8 cellular contexts compared by ENCODE assay signal in the genomic region with DNA sequence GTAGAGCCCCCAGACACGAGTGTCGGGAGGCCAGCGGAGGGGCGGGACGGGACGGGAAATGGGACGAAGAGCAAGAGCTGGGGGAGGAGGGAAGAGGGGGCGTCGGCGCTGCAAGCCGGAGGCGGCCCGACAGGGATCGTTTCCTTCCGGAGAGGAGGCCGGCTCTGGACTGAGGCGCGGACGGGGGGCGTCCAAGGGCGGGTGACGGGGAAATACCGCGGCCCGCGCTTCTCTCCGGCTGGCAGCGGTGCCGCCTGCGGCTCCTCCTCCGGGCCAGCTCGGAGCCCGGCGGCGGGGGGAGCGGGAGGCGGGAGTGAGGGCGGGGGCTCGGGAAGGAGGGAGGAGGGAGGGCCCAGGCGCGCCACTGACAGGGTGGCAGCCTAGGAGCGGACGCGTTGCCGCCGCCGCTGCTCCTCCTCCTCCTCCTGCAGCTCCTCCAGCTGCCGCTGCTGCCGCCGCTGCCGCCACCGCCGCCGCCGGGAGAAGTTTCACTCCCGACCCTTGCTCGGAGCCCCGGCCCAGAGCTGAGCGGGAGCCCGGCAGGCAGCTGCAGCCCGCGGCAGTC. TPM values are rescaled to one million over a fixed set of nuclear protein-coding genes. Genes with fewer than 3 reads are reported as not detected.
DNase-seq lines count a peak whose midpoint lies in the region; ATAC-seq, FAIRE-seq and TF ChIP-seq lines count a peak whose summit lies in the region.

CHSY3 (plus strand) TSS at position 364 of the 565 bp plus-strand sequence.

- peak within 1 kb of the TSS; percentile 80 for H3K4me2 ChIP-seq in IMR-90 (ENCODE audit: low read depth, low read length)

- peak within 1 kb of the TSS in 1 of 2 donors; percentile 9 for H3K27ac Mint-ChIP-seq in T-cell

- H3K9me3 Mint-ChIP-seq in T-cell: no peaks in the 10 kb centered on the region

- no peak within 1 kb of the TSS for H2AK5ac ChIP-seq in IMR-90 (ENCODE audit: low read depth, low read length)

- H3K4me1 ChIP-seq in IMR-90 (ENCODE audit: control insufficient read depth, insufficient read depth, low read length) (peaks cover 5% of the 10 kb centered on the region), kidney (ENCODE audit: control insufficient read depth in 1 of 2, insufficient read depth in 1 of 2, low read depth in 1 of 2, low read length in 2 of 2) (peaks cover 9 to 10% of the 10 kb centered on the region in 2 donors), skeletal muscle tissue (ENCODE audit: control insufficient read depth in 3 of 3, insufficient read depth in 3 of 3, low read length in 3 of 3) (peaks cover 14 to 18% (median 15%) of the 10 kb centered on the region in 3 donors)

- H2BK15ac ChIP-seq in IMR-90 (ENCODE audit: low read depth, low read length): no peak within 1 kb of the TSS

- ATAC-seq in GM21529 (IDR thresholded peaks at IDR 0.05; ENCODE audit: unreplicated experiment): peak; percentile 60
- ATAC-seq in IMR-90 (ENCODE audit: low read depth): peak; percentile 91
- ATAC-seq in T-cell (replicated peaks in 1 of 4): peak; percentile 53 to 78 (median 70)

- H4K20me1 ChIP-seq in IMR-90 (ENCODE audit: insufficient read depth, low read length): no peaks in the 10 kb centered on the region

- H3K36me3 Mint-ChIP-seq in T-cell: no peaks in the 10 kb centered on the region

- H3K9ac ChIP-seq in IMR-90 (ENCODE audit: low read depth, low read length): peak within 1 kb of the TSS; percentile 42
- H3K9ac ChIP-seq in kidney (ENCODE audit: low read length in 2 of 2): peak within 1 kb of the TSS; percentile 43 to 58
- H3K9ac ChIP-seq in skeletal muscle tissue (ENCODE audit: low read depth in 1 of 3, low read length in 3 of 3): peak within 1 kb of the TSS; percentile 63 to 75 (median 72)

- H3K14ac ChIP-seq in IMR-90 (replicated peaks; ENCODE audit: low read depth, low read length): no peak within 1 kb of the TSS

- no peak within 1 kb of the TSS for H2BK20ac ChIP-seq in IMR-90 (ENCODE audit: low read depth, low read length)

- H3K4me3 ChIP-seq in IMR-90 (ENCODE audit: insufficient read depth, low read depth, low read length) (peak within 1 kb of the TSS; percentile 90), kidney (ENCODE audit: low read length in 2 of 2) (peak within 1 kb of the TSS; percentile 70 to 71), skeletal muscle tissue (ENCODE audit: low read length in 3 of 3) (peak within 1 kb of the TSS; percentile 77 to 78 (median 77))

- no peak within 1 kb of the TSS; the same call in 1 of the 2 replicates for H3K18ac ChIP-seq in IMR-90 (ENCODE audit: low read depth, low read length)

- H3K79me1 ChIP-seq in IMR-90 (ENCODE audit: low read depth in 1 of 2, low read length in 2 of 2): no peaks in the 10 kb centered on the region

- POLR2A ChIA-PET in IMR-90 (lab: Charles Lee; ENCODE audit: unreplicated experiment) (interaction anchor here (0.7 kb wide), 1 partner anchor 21 kb away, joined by 15 read pairs; no protein-coding TSS in a partner anchor), T-cell (lab: Charles Lee) (no interaction called here)

- H3K36me3 ChIP-seq in IMR-90 (ENCODE audit: control insufficient read depth, insufficient read depth, low read length) (no peaks in the 10 kb centered on the region), kidney (ENCODE audit: control insufficient read depth in 1 of 2, insufficient read depth in 2 of 2, low read length in 2 of 2) (no peaks in the 10 kb centered on the region), skeletal muscle tissue (ENCODE audit: control insufficient read depth in 3 of 3, insufficient read depth in 3 of 3, low read length in 3 of 3) (no peaks in the 10 kb centered on the region)

- WGBS in IMR-90 (ENCODE audit: extremely low coverage in 2 of 2, insufficient read length in 1 of 2), 2 experiments: 0% methylated on average over 19 of the region's 62 CpGs; no CpG with 5 or more reads in 1 of the 2 experiments

- CTCF ChIA-PET in IMR-90 (lab: Yijun Ruan, JAX): interaction anchor here (0.8 kb wide), 1 partner anchor 49 kb away, joined by 3 read pairs; no protein-coding TSS in a partner anchor
- CTCF ChIA-PET in T-cell (lab: Charles Lee): no interaction called here

- DNase-seq in EH (ENCODE audit: low read depth): peak; percentile 87
- peak; percentile 54 for DNase-seq in IMR-90
- DNase-seq in T-cell: peak in 7 of 34 experiments; percentile 1 to 18 (median 7)
- DNase-seq in kidney: peak; percentile 95
- DNase-seq in central memory CD4-positive, alpha-beta T cell: no peak

- no peak within 1 kb of the TSS for H2BK5ac ChIP-seq in IMR-90 (ENCODE audit: low read depth, low read length, poor library complexity, severe bottlenecking)

- H3K27me3 ChIP-seq in IMR-90 (ENCODE audit: control insufficient read depth, insufficient read depth, low read length): peaks cover 12% of the 10 kb centered on the region; the same call in 1 of the 2 replicates
- H3K27me3 ChIP-seq in skeletal muscle tissue (ENCODE audit: control insufficient read depth in 3 of 3, insufficient read depth in 3 of 3, low read length in 3 of 3): peaks cover 0 to 26% (median 17%) of the 10 kb centered on the region in 3 donors

- H2AK9ac ChIP-seq in IMR-90 (replicated peaks; ENCODE audit: low read depth, low read length, poor library complexity): peak within 1 kb of the TSS; percentile 62

- H2BK120ac ChIP-seq in IMR-90 (ENCODE audit: low read depth, low read length): 0 out of 2 replicates have a peak within 1 kb of the TSS, but pooled peaks have one; percentile 13

- no peak within 1 kb of the TSS; the same call in 1 of the 2 replicates for H3K4ac ChIP-seq in IMR-90 (ENCODE audit: low read depth, low read length)

- peaks cover 13 to 19% (median 14%) of the 10 kb centered on the region in 3 donors for H3K4me1 Mint-ChIP-seq in T-cell

- no peak for TF ChIP-seq POLR2A in IMR-90 (IDR thresholded peaks at IDR 0.05; ENCODE audit: low read depth, low read length)

- no peak within 1 kb of the TSS for H3K27ac ChIP-seq in IMR-90 (ENCODE audit: insufficient read depth, low read length)
- H3K27ac ChIP-seq in cingulate gyrus (ENCODE audit: low read depth, low read length): peak within 1 kb of the TSS; percentile 65
- H3K27ac ChIP-seq in kidney (ENCODE audit: low read depth in 2 of 2, low read length in 2 of 2): peak within 1 kb of the TSS in 1 of 2 donors; percentile 13
- peak within 1 kb of the TSS; percentile 83 for H3K27ac ChIP-seq in skeletal muscle tissue (ENCODE audit: low read depth, low read length)

- intact Hi-C loops in IMR-90 (cut with micrococcal nuclease): no loop called here
- intact Hi-C loops in kidney (cut with DNase I): no loop called here

- H4K5ac ChIP-seq in IMR-90 (ENCODE audit: low read depth, low read length): no peak within 1 kb of the TSS; the same call in 1 of the 2 replicates

- H3K9me3 ChIP-seq in IMR-90 (ENCODE audit: control insufficient read depth, insufficient read depth, low read length) (no peaks in the 10 kb centered on the region), kidney (ENCODE audit: control insufficient read depth in 1 of 2, low read length in 2 of 2) (no peaks in the 10 kb centered on the region), skeletal muscle tissue (ENCODE audit: control insufficient read depth in 3 of 3, low read length in 3 of 3) (no peaks in the 10 kb centered on the region)

- FAIRE-seq in kidney (lab: Jason Lieb, UNC): no peak

- H2AFZ ChIP-seq in IMR-90 (replicated peaks; ENCODE audit: low read length, poor library complexity): peak within 1 kb of the TSS; percentile 92

- peak within 1 kb of the TSS; percentile 3; the same call in 1 of the 2 replicates for H4K91ac ChIP-seq in IMR-90 (ENCODE audit: insufficient read depth, low read depth, low read length)

- in situ Hi-C loops in IMR-90 (cut with MboI; ENCODE audit: low sequenced_read_pairs): loop anchor here (25.0 kb wide), 1 partner anchor 1508 kb away; no protein-coding TSS in a partner anchor

- H3K23ac ChIP-seq in IMR-90 (ENCODE audit: low read depth, low read length): peak within 1 kb of the TSS; percentile 16; the same call in 1 of the 2 replicates

- H3K27me3 Mint-ChIP-seq in T-cell: peaks cover 35 to 42% of the 10 kb centered on the region in 2 donors

- H3K9me1 ChIP-seq in IMR-90 (ENCODE audit: insufficient read depth, low read length): no peaks in the 10 kb centered on the region

- TF ChIP-seq CTCF in IMR-90 (conservative IDR thresholded peaks at IDR 0.05; ENCODE audit: low read depth, low read length): no peak
- no peak for TF ChIP-seq CTCF in kidney (IDR thresholded peaks at IDR 0.05; ENCODE audit: borderline replicate concordance, extremely low read depth, insufficient read depth)

- dilution Hi-C loops in IMR-90 (cut with HindIII; ENCODE audit: low sequenced_read_pairs, unreplicated experiment): no loop called here

- H4K8ac ChIP-seq in IMR-90 (ENCODE audit: low read depth in 2 of 2, low read length in 2 of 2): peak within 1 kb of the TSS in 1 of 2 experiments; percentile 64; a peak in 1 of 4 replicates

- peak within 1 kb of the TSS; percentile 73 to 86 (median 77) for H3K4me3 Mint-ChIP-seq in T-cell

- BruUV-seq in IMR-90 (replicated peaks; lab: Mats Ljungman, UMichigan): no TSS peak

- H3K56ac ChIP-seq in IMR-90 (ENCODE audit: extremely low read depth, insufficient read depth, low read length): no peak within 1 kb of the TSS

- TF ChIP-seq RAD21 in IMR-90 (IDR thresholded peaks at IDR 0.05; ENCODE audit: low read length): no peak

TF ChIP-seq in IMR-90, 13 proteins besides CTCF, POLR2A, EP300 and RAD21 (continues in another document):
- TF ChIP-seq MAFK (IDR thresholded peaks at IDR 0.05; ENCODE audit: low read depth, low read length) (no peak), CHD1 (IDR thresholded peaks at IDR 0.05; ENCODE audit: low read depth, low read length) (no peak), RFX5 (IDR thresholded peaks at IDR 0.05; ENCODE audit: low read depth, low read length) (no peak), CEBPB (IDR thresholded peaks at IDR 0.05; ENCODE audit: low read depth, low read length) (no peak), ELK1 (IDR thresholded peaks at IDR 0.05; ENCODE audit: borderline replicate concordance, low read depth, low read length) (no peak), FOS (IDR thresholded peaks at IDR 0.05; ENCODE audit: low read depth, low read length) (no peak)

RNA-seq across cellular contexts. Expression of gene CHSY3, which starts in this region (rescaled TPM):
- total RNA-seq in IMR-90 (2012; rRNA removed) (1.3 and 1.4 TPM in 2 replicates), T-cell (not detected), kidney (3.0 TPM), skeletal muscle tissue (12.5 TPM)
- polyA plus RNA-seq in IMR-90 (2012; rRNA removed) (0.46 and 0.62 TPM in 2 replicates), kidney (ENCODE audit: insufficient read depth, low read depth, low replicate concordance) (0.13 TPM)
- polyA plus RNA-seq in IMR-90 (2012; cell fraction: cytosol; rRNA removed): 0.27 and 0.31 TPM in 2 replicates
- 0.21 and 0.29 TPM in 2 replicates for polyA plus RNA-seq in IMR-90 (2012; cell fraction: nucleus; rRNA removed; ENCODE audit: low replicate concordance)

Comparison
In these comparisons a context has a peak if more than half of its experiments do, and no peak if none do; other contexts are left out.
1. Peak in ATAC-seq in T-cell; RNA of the gene not detected or under 1 TPM.